16 cellular contexts compared by ENCODE assay signal in genomic region chr5:141672856-141673813, GRCh38. TPM values are rescaled to one million over a fixed set of nuclear protein-coding genes. Genes with fewer than 3 reads are reported as not detected.
DNase-seq lines count a peak whose midpoint lies in the region; ATAC-seq and TF ChIP-seq lines count a peak whose summit lies in the region.
"Had no signal": no experiment of that assay in that cellular context is flagged by ENCODE, and none has a peak within 500 bp of the region (broad histone marks: within the 10 kb centered on the region; RNA-seq: fewer than 3 reads in every experiment).

No MANE protein-coding gene starts in this region.

- no peak overlapping the region for H3T11ph ChIP-seq in H9 (ENCODE audit: low read length)

- H3K56ac ChIP-seq in H9 (ENCODE audit: insufficient read length, low read depth, low read length) = no peak overlapping the region

- H4K8ac ChIP-seq in H9 (replicated peaks; ENCODE audit: insufficient read length, low read depth, low read length) = no peak overlapping the region

- no peak overlapping the region for H2BK15ac ChIP-seq in H9 (ENCODE audit: low read depth, low read length)

- H3K14ac ChIP-seq in H9 (ENCODE audit: insufficient read depth, low read length) = no peak overlapping the region

- H3K9me3 ChIP-seq in A673 (ENCODE audit: low read depth, low read length, poor library complexity, severe bottlenecking) = no peaks in the 10 kb centered on the region
- no peaks in the 10 kb centered on the region for H3K9me3 ChIP-seq in H9 (ENCODE audit: control insufficient read depth, low read depth, low read length)
- no peaks in the 10 kb centered on the region for H3K9me3 ChIP-seq in Caco-2
- H3K9me3 ChIP-seq in ovary = no peaks in the 10 kb centered on the region
- H3K9me3 ChIP-seq: Peyer's patch, suprapubic skin had no signal

- no CpG with 5 or more reads among the region's 19 CpGs for WGBS in H9 (ENCODE audit: extremely low coverage, insufficient read length, low lambda C conversion rate)
- WGBS in ovary, 3 donors = 73 to 85% (median 80%) methylated on average over 16 to 19 of the region's 19 CpGs

- no peak overlapping the region for H3K9ac ChIP-seq in H9 (ENCODE audit: extremely low read depth, insufficient read length, low read length)

- no peak overlapping the region for H2AK5ac ChIP-seq in H9 (ENCODE audit: insufficient read length, low read length)

- DNase-seq in A673 (ENCODE audit: low spot score) = peak; percentile 82
- peak; percentile 50 for DNase-seq in H9
- peak; percentile 31 for DNase-seq in dermis blood vessel endothelial cell
- DNase-seq in Caco-2 = no peak
- no peak for DNase-seq in ovary
- DNase-seq: activated CD4-positive, alpha-beta memory T cell treated with anti-CD3 and anti-CD28 coated beads, Interleukin-2, amount 10 ng/mL, durations not matched to agents 7 days and 5 days; COR-L47; foreskin keratinocyte; NCI-H1417 treated with DMSO at 0.1 percent for 48 hours; NCI-H526; SW 1271 had no signal

- H3K9me3 Mint-ChIP-seq in H9 (peaks cover 0 to under 1% of the 10 kb centered on the region in 2 experiments; a peak in 1 of 5 replicates), nephron (no peaks in the 10 kb centered on the region), Caco-2 (ENCODE audit: unreplicated experiment) (no peaks in the 10 kb centered on the region)
- H3K9me3 Mint-ChIP-seq: activated CD4-positive, alpha-beta memory T cell treated with anti-CD3 and anti-CD28 coated beads, Interleukin-2, amount 10 ng/mL, durations not matched to agents 7 days and 5 days had no signal

- no peaks in the 10 kb centered on the region for H3K36me3 ChIP-seq in A673 (ENCODE audit: insufficient read depth, low read length, poor library complexity, severe bottlenecking)
- no peaks in the 10 kb centered on the region for H3K36me3 ChIP-seq in Caco-2 (ENCODE audit: control insufficient read depth, insufficient read depth, low read length)
- no peaks in the 10 kb centered on the region for H3K36me3 ChIP-seq in ovary
- H3K36me3 ChIP-seq: Peyer's patch, suprapubic skin had no signal

- no peaks in the 10 kb centered on the region for H3K23me2 ChIP-seq in H9 (ENCODE audit: insufficient read length, low read depth, low read length, poor library complexity, severe bottlenecking)

- TF ChIP-seq CTCF in A673 (conservative IDR thresholded peaks at IDR 0.05; ENCODE audit: low read depth, low read length) (no peak), H9 (conservative IDR thresholded peaks at IDR 0.05) (no peak), nephron (IDR thresholded peaks at IDR 0.05; ENCODE audit: unreplicated experiment in 3 of 3) (no peak), Caco-2 (IDR thresholded peaks at IDR 0.05; ENCODE audit: insufficient read depth in 1 of 2, low read depth in 1 of 2, low read length in 1 of 2, severe bottlenecking in 1 of 2, unreplicated experiment in 1 of 2) (no peak), ovary (IDR thresholded peaks at IDR 0.05) (no peak)

- H3K27ac Mint-ChIP-seq in H9 (peak overlapping the region in 2 of 3 experiments; percentile 12 to 91; a peak in 3 of 7 replicates), nephron (peak overlapping the region in 2 of 3 experiments; percentile 6 to 64), Caco-2 (ENCODE audit: unreplicated experiment) (no peak overlapping the region)
- H3K27ac Mint-ChIP-seq: activated CD4-positive, alpha-beta memory T cell treated with anti-CD3 and anti-CD28 coated beads, Interleukin-2, amount 10 ng/mL, durations not matched to agents 7 days and 5 days had no signal

- no peak overlapping the region for H3K4me2 ChIP-seq in H9 (ENCODE audit: insufficient read depth, insufficient read length, low read length)

- POLR2A ChIA-PET in A673 (lab: Charles Lee; ENCODE audit: low non-redundant PET) (interaction anchor here (0.5 kb wide), 1 partner anchor 11 kb away, joined by 4 read pairs; no protein-coding TSS in a partner anchor), Caco-2 (lab: Charles Lee) (no interaction called here)

- H3K18ac ChIP-seq in H9 (ENCODE audit: insufficient read length, low read depth, low read length) = no peak overlapping the region

- H4K91ac ChIP-seq in H9 (ENCODE audit: insufficient read length, low read depth, low read length) = no peak overlapping the region

- H2BK12ac ChIP-seq in H9 (ENCODE audit: insufficient read length, low read depth, low read length) = no peak overlapping the region

- no peaks in the 10 kb centered on the region for H3K79me1 ChIP-seq in H9 (ENCODE audit: insufficient read depth, low read depth, low read length, poor library complexity, severe bottlenecking)

- TF ChIP-seq EP300 in ovary (IDR thresholded peaks at IDR 0.05) = no peak

- TF ChIP-seq POLR2A in ovary (IDR thresholded peaks at IDR 0.05) = no peak

- H3K27ac ChIP-seq in A673 (ENCODE audit: low read depth, low read length, poor library complexity, severe bottlenecking) (no peak overlapping the region), H9 (ENCODE audit: insufficient read length, low read depth, low read length) (no peak overlapping the region), ovary (no peak overlapping the region)
- H3K27ac ChIP-seq: foreskin keratinocyte, Peyer's patch, suprapubic skin had no signal

- intact Hi-C loops in A673 (cut with micrococcal nuclease; ENCODE audit: unreplicated experiment) (no loop called here), Caco-2 (cut with micrococcal nuclease; ENCODE audit: unreplicated experiment) (no loop called here), ovary (cut with DNase I) (no loop called here)

- CTCF ChIA-PET in A673 (lab: Charles Lee) = interaction anchor here (1.8 kb wide), 1 partner anchor 8 kb away, joined by 5 read pairs; no protein-coding TSS in a partner anchor
- CTCF ChIA-PET in Caco-2 (lab: Charles Lee) = interaction anchor here (0.6 kb wide), 1 partner anchor 257 kb away, joined by 3 read pairs; no protein-coding TSS in a partner anchor

- no peaks in the 10 kb centered on the region for H3K27me3 Mint-ChIP-seq in H9 (ENCODE audit: low read depth)
- peaks cover 7% of the 10 kb centered on the region for H3K27me3 Mint-ChIP-seq in nephron (ENCODE audit: low read depth)
- no peaks in the 10 kb centered on the region for H3K27me3 Mint-ChIP-seq in Caco-2 (ENCODE audit: insufficient read depth, unreplicated experiment)

- no peaks in the 10 kb centered on the region for H3K27me3 ChIP-seq in A673 (replicated peaks; ENCODE audit: insufficient read depth, low read depth, low read length, poor library complexity)
- no peaks in the 10 kb centered on the region for H3K27me3 ChIP-seq in H9 (ENCODE audit: insufficient read depth, low read length)
- H3K27me3 ChIP-seq in Caco-2 (replicated peaks; ENCODE audit: control insufficient read depth, insufficient read depth, low read length) = no peaks in the 10 kb centered on the region
- no peaks in the 10 kb centered on the region for H3K27me3 ChIP-seq in ovary
- H3K27me3 ChIP-seq: foreskin keratinocyte, Peyer's patch, suprapubic skin had no signal

- H2BK5ac ChIP-seq in H9 (ENCODE audit: insufficient read length, low read length) = no peak overlapping the region

- H3K23ac ChIP-seq in H9 (ENCODE audit: insufficient read length, low read depth, low read length) = no peak overlapping the region

- peaks cover 13% of the 10 kb centered on the region for H3K4me1 ChIP-seq in A673 (ENCODE audit: insufficient read depth, low read length, poor library complexity, severe bottlenecking)
- peaks cover 6% of the 10 kb centered on the region for H3K4me1 ChIP-seq in H9 (ENCODE audit: insufficient read depth, low read length)
- H3K4me1 ChIP-seq in Caco-2 = no peaks in the 10 kb centered on the region
- no peaks in the 10 kb centered on the region for H3K4me1 ChIP-seq in ovary (ENCODE audit: insufficient read depth)
- H3K4me1 ChIP-seq: foreskin keratinocyte, Peyer's patch, suprapubic skin had no signal

- H2BK120ac ChIP-seq in H9 (ENCODE audit: low read depth, low read length, poor library complexity, severe bottlenecking) = no peak overlapping the region

- H4K20me1 ChIP-seq in H9 (ENCODE audit: control insufficient read depth, insufficient read depth, insufficient read length) = no peaks in the 10 kb centered on the region

- H3K79me2 ChIP-seq in H9 (ENCODE audit: insufficient read depth, low read length) = no peaks in the 10 kb centered on the region

- ATAC-seq in HG02840 (IDR thresholded peaks at IDR 0.05; ENCODE audit: low FRiP score, unreplicated experiment) (no peak), HG03135 (IDR thresholded peaks at IDR 0.05; ENCODE audit: unreplicated experiment) (no peak)
- ATAC-seq: foreskin keratinocyte had no signal

- H3K4me3 Mint-ChIP-seq in H9 (no peak overlapping the region; a peak in 1 of 5 replicates), nephron (no peak overlapping the region), Caco-2 (ENCODE audit: unreplicated experiment) (no peak overlapping the region)
- H3K4me3 Mint-ChIP-seq: activated CD4-positive, alpha-beta memory T cell treated with anti-CD3 and anti-CD28 coated beads, Interleukin-2, amount 10 ng/mL, durations not matched to agents 7 days and 5 days had no signal

- BruUV-seq in A673 (replicated peaks; lab: Mats Ljungman, UMichigan) (no TSS peak), Caco-2 (replicated peaks; lab: Mats Ljungman, UMichigan) (no TSS peak)

- no peak overlapping the region for H2AFZ ChIP-seq in H9 (ENCODE audit: low read length)

- H3K4ac ChIP-seq in H9 (ENCODE audit: low read depth, low read length) = no peak overlapping the region

- H4K5ac ChIP-seq in H9 (ENCODE audit: insufficient read length, low read depth, low read length) = no peak overlapping the region

- H3K36me3 Mint-ChIP-seq in H9 (ENCODE audit: insufficient read depth in 1 of 3, low read depth in 3 of 3) = peaks cover 38 to 48% (median 39%) of the 10 kb centered on the region in 3 experiments
- H3K36me3 Mint-ChIP-seq in nephron (ENCODE audit: low read depth) = peaks cover 10% of the 10 kb centered on the region
- H3K36me3 Mint-ChIP-seq in Caco-2 (ENCODE audit: insufficient read depth, unreplicated experiment) = peaks cover under 1% of the 10 kb centered on the region

- H3K4me3 ChIP-seq in A673 (ENCODE audit: low read depth, low read length, poor library complexity, severe bottlenecking) = no peak overlapping the region
- no peak overlapping the region for H3K4me3 ChIP-seq in Caco-2 (ENCODE audit: low read depth, low read length)
- no peak overlapping the region for H3K4me3 ChIP-seq in ovary
- H3K4me3 ChIP-seq: Peyer's patch, suprapubic skin had no signal

- H3K4me1 Mint-ChIP-seq in H9 (peaks cover 34 to 40% of the 10 kb centered on the region in 2 experiments), nephron (no peaks in the 10 kb centered on the region), Caco-2 (ENCODE audit: low read depth, unreplicated experiment) (peaks cover 1% of the 10 kb centered on the region)
- H3K4me1 Mint-ChIP-seq: activated CD4-positive, alpha-beta memory T cell treated with anti-CD3 and anti-CD28 coated beads, Interleukin-2, amount 10 ng/mL, durations not matched to agents 7 days and 5 days had no signal

- H2BK20ac ChIP-seq in H9 (ENCODE audit: low read depth, low read length, poor library complexity, severe bottlenecking) = no peak overlapping the region

RNA-seq across cellular contexts. Expression of gene ARAP3, which starts 8.9 kb away (rescaled TPM):
- total RNA-seq in A673 (2021) (4.1 and 4.6 TPM in 2 replicates), H9 (2021) (27.3 and 27.6 TPM in 2 replicates), dermis blood vessel endothelial cell (46.1 and 65.8 TPM in 2 replicates), Caco-2 (2022) (6.3 and 7.5 TPM in 2 replicates), ovary (10 to 100 TPM in 1 of 7 donors, 1 to 10 TPM in 6; 3.5 to 11.2 (median 9.3) TPM)
- 1 to 10 TPM; 6.1 to 6.8 TPM for polyA plus RNA-seq in ovary

RNA-seq across cellular contexts. Expression of gene FCHSD1, which starts 21.9 kb away (rescaled TPM):
- total RNA-seq in A673 (2021) (2.3 and 3.9 TPM in 2 replicates), H9 (2021) (23.1 and 23.4 TPM in 2 replicates), dermis blood vessel endothelial cell (20.9 and 24.0 TPM in 2 replicates), Caco-2 (2022) (25.0 and 26.8 TPM in 2 replicates), ovary (10 to 100 TPM; 21.1 to 35.2 (median 25.0) TPM)
- 10 to 100 TPM; 10.4 to 21.8 TPM for polyA plus RNA-seq in ovary

RNA-seq across cellular contexts. Expression of gene RELL2, which starts 36.3 kb away (rescaled TPM):
- 4.7 and 6.6 TPM in 2 replicates for total RNA-seq in A673 (2021)
- 9.8 and 11.1 TPM in 2 replicates for total RNA-seq in H9 (2021)
- 3.9 and 9.9 TPM in 2 replicates for total RNA-seq in dermis blood vessel endothelial cell
- total RNA-seq in Caco-2 (2022) = 8.7 and 13.6 TPM in 2 replicates
- 1 to 10 TPM in 5 of 7 donors, under 1 TPM in 2; 0.58 to 3.0 (median 1.5) TPM for total RNA-seq in ovary
- 1 to 10 TPM in 1 of 2 donors, not detected in 1; 1.9 TPM for polyA plus RNA-seq in ovary

RNA-seq across cellular contexts. Expression of gene HDAC3, which starts 36.5 kb away (rescaled TPM):
- total RNA-seq in A673 (2021) (93.1 and 109 TPM in 2 replicates), H9 (2021) (98.3 and 98.5 TPM in 2 replicates), dermis blood vessel endothelial cell (43.7 and 45.0 TPM in 2 replicates), Caco-2 (2022) (73.0 and 74.5 TPM in 2 replicates), ovary (10 to 100 TPM; 34.2 to 55.6 (median 49.4) TPM)
- 10 to 100 TPM; 43.3 to 73.8 TPM for polyA plus RNA-seq in ovary

RNA-seq across cellular contexts. Expression of gene DIAPH1, which starts 54.3 kb away (rescaled TPM):
- 105 and 109 TPM in 2 replicates for total RNA-seq in A673 (2021)
- 117 and 123 TPM in 2 replicates for total RNA-seq in H9 (2021)
- total RNA-seq in dermis blood vessel endothelial cell = 42.2 and 91.9 TPM in 2 replicates
- 161 and 167 TPM in 2 replicates for total RNA-seq in Caco-2 (2022)
- 10 to 100 TPM; 28.0 to 51.0 (median 44.0) TPM for total RNA-seq in ovary
- polyA plus RNA-seq in ovary = 10 to 100 TPM; 21.2 to 45.6 TPM

Comparison
In these comparisons a context has a peak if more than half of its experiments do, and no peak if none do; other contexts are left out.
1. DNase-seq: peak in A673 (single experiment), H9 (single experiment) and dermis blood vessel endothelial cell (single experiment); none in Caco-2 (0 of 2) and ovary (0 of 5).